ENCODE assay signal across 8 cellular contexts in the genomic region with DNA sequence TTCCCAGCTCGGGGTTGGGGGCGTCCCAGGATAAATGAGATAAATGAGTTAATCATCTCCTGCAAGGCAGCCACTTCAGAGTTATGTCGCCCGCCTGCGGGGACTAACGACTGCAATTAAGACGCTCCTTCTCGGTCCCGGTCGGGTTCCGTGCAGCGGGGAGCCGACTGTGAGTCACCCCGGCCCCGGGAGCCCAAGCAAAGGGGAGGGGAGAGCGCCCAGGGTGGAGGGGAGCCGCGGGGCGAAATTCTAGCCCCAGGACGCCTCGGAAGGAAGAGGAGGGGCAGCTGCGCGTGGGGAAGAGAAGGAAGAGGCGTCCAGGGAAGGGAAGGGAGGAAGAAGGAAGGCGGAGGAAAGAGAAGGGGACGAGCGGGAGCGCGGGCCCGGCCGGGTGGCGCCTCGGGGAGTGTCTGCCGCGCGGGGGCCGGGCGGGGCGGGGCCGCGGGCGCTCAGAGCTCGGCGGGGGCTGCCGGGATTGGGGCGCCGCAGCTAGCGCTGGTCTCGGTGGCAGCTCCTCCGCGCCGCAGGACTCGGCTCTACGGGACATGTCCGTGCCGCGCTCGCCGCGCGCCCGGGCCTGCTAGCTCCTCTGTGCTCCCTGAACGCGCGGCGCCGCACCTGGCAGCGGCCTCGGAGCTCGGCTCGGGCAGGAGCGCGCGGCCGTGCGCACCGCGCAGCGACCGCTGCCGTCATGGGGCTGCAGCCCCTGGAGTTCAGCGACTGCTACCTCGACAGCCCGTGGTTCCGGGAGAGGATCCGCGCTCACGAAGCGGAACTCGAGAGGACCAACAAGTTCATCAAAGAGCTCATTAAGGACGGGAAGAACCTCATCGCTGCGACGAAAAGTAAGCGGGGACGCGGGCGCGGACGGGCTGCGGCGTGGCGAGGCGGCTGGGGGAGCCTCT. TPM values are rescaled to one million over a fixed set of nuclear protein-coding genes. Genes with fewer than 3 reads are reported as not detected.
DNase-seq lines count a peak whose midpoint lies in the region; ATAC-seq and TF ChIP-seq lines count a peak whose summit lies in the region.

A gene with protein sequence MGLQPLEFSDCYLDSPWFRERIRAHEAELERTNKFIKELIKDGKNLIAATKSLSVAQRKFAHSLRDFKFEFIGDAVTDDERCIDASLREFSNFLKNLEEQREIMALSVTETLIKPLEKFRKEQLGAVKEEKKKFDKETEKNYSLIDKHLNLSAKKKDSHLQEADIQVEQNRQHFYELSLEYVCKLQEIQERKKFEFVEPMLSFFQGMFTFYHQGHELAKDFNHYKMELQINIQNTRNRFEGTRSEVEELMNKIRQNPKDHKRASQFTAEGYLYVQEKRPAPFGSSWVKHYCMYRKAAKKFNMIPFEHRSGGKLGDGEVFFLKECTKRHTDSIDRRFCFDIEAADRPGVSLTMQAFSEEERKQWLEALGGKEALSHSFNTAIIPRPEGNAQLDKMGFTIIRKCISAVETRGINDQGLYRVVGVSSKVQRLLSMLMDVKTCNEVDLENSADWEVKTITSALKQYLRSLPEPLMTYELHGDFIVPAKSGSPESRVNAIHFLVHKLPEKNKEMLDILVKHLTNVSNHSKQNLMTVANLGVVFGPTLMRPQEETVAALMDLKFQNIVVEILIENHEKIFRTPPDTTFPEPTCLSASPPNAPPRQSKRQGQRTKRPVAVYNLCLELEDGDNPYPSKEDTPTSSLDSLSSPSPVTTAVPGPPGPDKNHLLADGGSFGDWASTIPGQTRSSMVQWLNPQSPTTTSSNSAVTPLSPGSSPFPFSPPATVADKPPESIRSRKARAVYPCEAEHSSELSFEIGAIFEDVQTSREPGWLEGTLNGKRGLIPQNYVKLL (plus strand): TSS at position 478 of the 905 bp plus-strand sequence. CDS start 214 bp downstream, at position 692.

- no peaks in the 10 kb centered on the region for H3K9me3 Mint-ChIP-seq in activated T-helper 17 cell treated with anti-CD3 and anti-CD28 coated beads, Interleukin-2, amount 50 U/mL, for 72 hours

- H3K9ac ChIP-seq in fibroblast of lung (ENCODE audit: insufficient read depth, low read length): peak within 1 kb of the TSS; percentile 80
- peak within 1 kb of the TSS; percentile 48 for H3K9ac ChIP-seq in neural cell (ENCODE audit: low read length)

- ATAC-seq in GM18870 (IDR thresholded peaks at IDR 0.05; ENCODE audit: unreplicated experiment) (peak; percentile 31), HG03103 (IDR thresholded peaks at IDR 0.05; ENCODE audit: low read depth, unreplicated experiment) (peak; percentile 47)
- peak; percentile 81 for ATAC-seq in activated T-helper 17 cell treated with anti-CD3 and anti-CD28 coated beads, Interleukin-2, amount 50 U/mL, for 72 hours (replicated peaks)

- H3K9me2 ChIP-seq in neural cell (ENCODE audit: insufficient read depth, low read length): no peaks in the 10 kb centered on the region

- TF ChIP-seq EP300 in neural cell (conservative IDR thresholded peaks at IDR 0.05; ENCODE audit: poor library complexity, severe bottlenecking) (no peak), stomach (IDR thresholded peaks at IDR 0.05) (no peak)

- no peaks in the 10 kb centered on the region for H3K36me3 Mint-ChIP-seq in activated T-helper 17 cell treated with anti-CD3 and anti-CD28 coated beads, Interleukin-2, amount 50 U/mL, for 72 hours (ENCODE audit: low read depth)

- H3K4me1 Mint-ChIP-seq in activated T-helper 17 cell treated with anti-CD3 and anti-CD28 coated beads, Interleukin-2, amount 50 U/mL, for 72 hours: peaks cover 33% of the 10 kb centered on the region

- intact Hi-C loops in stomach (cut with DNase I; ENCODE audit: low total_unique reads): no loop called here

- peak within 1 kb of the TSS; percentile 92 for H3K4me3 ChIP-seq in AG09309 (ENCODE audit: control insufficient read depth, low read depth, low read length)
- peak within 1 kb of the TSS; percentile 76 to 97 (median 90) for H3K4me3 ChIP-seq in fibroblast of lung (replicated peaks in 1 of 4; ENCODE audit: control extremely low read depth in 1 of 4, insufficient read depth in 1 of 4, low read depth in 3 of 4, low read length in 4 of 4)
- H3K4me3 ChIP-seq in neural cell (ENCODE audit: low read length): peak within 1 kb of the TSS; percentile 91
- H3K4me3 ChIP-seq in stomach: peak within 1 kb of the TSS; percentile 71 to 91 (median 82)

- 0 to 1% (median 1%) methylated on average over 37 to 103 of the region's 104 CpGs for WGBS in stomach, 5 donors

- H3K27ac ChIP-seq in fibroblast of lung (ENCODE audit: insufficient read depth, low read length) (peak within 1 kb of the TSS; percentile 83), neural cell (ENCODE audit: low read length) (no peak within 1 kb of the TSS), stomach (peak within 1 kb of the TSS; percentile 92 to 96 (median 92))

- DNase-seq in AG09309 (ENCODE audit: low read depth) (no peak), fibroblast of lung (ENCODE audit: low read depth in 2 of 2) (peak; percentile 84 to 85), stomach (peak; percentile 73)

- peaks cover 1% of the 10 kb centered on the region for H3K36me3 ChIP-seq in fibroblast of lung (ENCODE audit: control insufficient read depth, insufficient read depth, low read length)
- H3K36me3 ChIP-seq in neural cell (ENCODE audit: insufficient read depth, low read length): no peaks in the 10 kb centered on the region
- H3K36me3 ChIP-seq in stomach: no peaks in the 10 kb centered on the region

- H3K9me3 ChIP-seq in fibroblast of lung (ENCODE audit: control insufficient read depth, insufficient read depth, low read depth, low read length) (no peaks in the 10 kb centered on the region), neural cell (ENCODE audit: low read length) (no peaks in the 10 kb centered on the region), stomach (no peaks in the 10 kb centered on the region)

- H3K4me2 ChIP-seq in fibroblast of lung (ENCODE audit: extremely low read depth, insufficient read depth, low read length) (peak within 1 kb of the TSS; percentile 96), neural cell (ENCODE audit: low read length) (peak within 1 kb of the TSS; percentile 80)

- no peaks in the 10 kb centered on the region for H3F3A ChIP-seq in neural cell (ENCODE audit: insufficient read depth, low read length, poor library complexity, severe bottlenecking)

- TF ChIP-seq CTCF in AG09309 (IDR thresholded peaks at IDR 0.05; ENCODE audit: control insufficient read depth, insufficient read depth, low read depth, low read length, missing control alignments) (no peak), fibroblast of lung (conservative IDR thresholded peaks at IDR 0.05 in 1 of 2, IDR thresholded peaks at IDR 0.05 in 1 of 2; ENCODE audit: low read depth in 1 of 2, low read length in 2 of 2) (no peak), neural cell (IDR thresholded peaks at IDR 0.05; ENCODE audit: poor library complexity, severe bottlenecking) (no peak), stomach (IDR thresholded peaks at IDR 0.05) (no peak)

- no peaks in the 10 kb centered on the region for H3K27me3 Mint-ChIP-seq in activated T-helper 17 cell treated with anti-CD3 and anti-CD28 coated beads, Interleukin-2, amount 50 U/mL, for 72 hours

- no peak for TF ChIP-seq RAD21 in neural cell (conservative IDR thresholded peaks at IDR 0.05)

- H3K79me2 ChIP-seq in fibroblast of lung (ENCODE audit: control insufficient read depth, insufficient read depth, low read length) (peaks cover 48% of the 10 kb centered on the region), neural cell (replicated peaks; ENCODE audit: insufficient read depth, low read length) (no peaks in the 10 kb centered on the region)

- H3K27me3 ChIP-seq in fibroblast of lung (ENCODE audit: control insufficient read depth, insufficient read depth, low read length) (no peaks in the 10 kb centered on the region), neural cell (ENCODE audit: insufficient read depth, low read depth, low read length) (peaks cover 88% of the 10 kb centered on the region), stomach (no peaks in the 10 kb centered on the region)

- H3K4me1 ChIP-seq in fibroblast of lung (ENCODE audit: control insufficient read depth, extremely low read depth, insufficient read depth, low read length): peaks cover 16% of the 10 kb centered on the region
- peaks cover 27 to 51% (median 41%) of the 10 kb centered on the region in 4 donors for H3K4me1 ChIP-seq in stomach

- TF ChIP-seq POLR2A in stomach (IDR thresholded peaks at IDR 0.05): no peak

- peak within 1 kb of the TSS; percentile 92 for H3K4me3 Mint-ChIP-seq in activated T-helper 17 cell treated with anti-CD3 and anti-CD28 coated beads, Interleukin-2, amount 50 U/mL, for 72 hours

- H4K20me1 ChIP-seq in fibroblast of lung (ENCODE audit: control insufficient read depth, extremely low read depth, insufficient read depth, low read length): no peaks in the 10 kb centered on the region
- H4K20me1 ChIP-seq in neural cell (ENCODE audit: insufficient read depth): no peaks in the 10 kb centered on the region

- peak within 1 kb of the TSS; percentile 88 for H3K27ac Mint-ChIP-seq in activated T-helper 17 cell treated with anti-CD3 and anti-CD28 coated beads, Interleukin-2, amount 50 U/mL, for 72 hours

- peak within 1 kb of the TSS; percentile 77 for H2AFZ ChIP-seq in fibroblast of lung (ENCODE audit: low read length)
- peak within 1 kb of the TSS; percentile 73 for H2AFZ ChIP-seq in neural cell (ENCODE audit: low read depth, low read length)

TF ChIP-seq in PFSK-1, 5 proteins besides CTCF, POLR2A, EP300 and RAD21 (continues in another document):
- TF ChIP-seq TAF1 (IDR thresholded peaks at IDR 0.05; ENCODE audit: borderline replicate concordance, insufficient read depth, low read length) (no peak), FOXP2 (optimal IDR thresholded peaks at IDR 0.05; ENCODE audit: borderline replicate concordance, extremely low read depth, extremely low read length, insufficient read depth) (no peak), POLR2AphosphoS5 (IDR thresholded peaks at IDR 0.05; ENCODE audit: low read depth, low read length) (peak; percentile 49)

TF ChIP-seq in neural cell, 6 proteins besides CTCF, POLR2A, EP300 and RAD21 (continues in another document):
- no peak for TF ChIP-seq SMC3 (conservative IDR thresholded peaks at IDR 0.05; ENCODE audit: poor library complexity)

RNA-seq across cellular contexts. Expression of the gene that starts here (rescaled TPM):
- 10.0 TPM for polyA plus RNA-seq in PFSK-1 (2012; ENCODE audit: insufficient read length, low read depth)
- total RNA-seq in activated T-helper 17 cell treated with anti-CD3 and anti-CD28 coated beads, Interleukin-2, amount 50 U/mL, for 72 hours: 10 to 100 TPM; 11.1 to 14.7 TPM
- total RNA-seq in fibroblast of lung: 29.5 and 35.8 TPM in 2 replicates
- 21.6 and 32.0 TPM in 2 replicates for polyA plus RNA-seq in fibroblast of lung
- 21.5 and 31.9 TPM in 2 replicates for polyA plus RNA-seq in fibroblast of lung (2012)
- 33.8 and 42.5 TPM in 2 replicates for polyA minus RNA-seq in fibroblast of lung (ENCODE audit: low replicate concordance)
- polyA plus RNA-seq in neural cell: 1.1 and 1.2 TPM in 2 replicates
- 1.9 and 2.4 TPM in 2 replicates for polyA minus RNA-seq in neural cell
- 100 to 1,000 TPM in 1 of 5 donors, 10 to 100 TPM in 4; 36.1 to 117 (median 51.9) TPM for total RNA-seq in stomach
- polyA plus RNA-seq in stomach: 10 to 100 TPM; 18.1 to 27.2 (median 22.0) TPM

Comparison
In these comparisons a context has a peak if more than half of its experiments do, and no peak if none do; other contexts are left out.
1. ATAC-seq: peak in every context shown above with its lines; median percentile 81 in activated T-helper 17 cell treated with anti-CD3 and anti-CD28 coated beads, Interleukin-2, amount 50 U/mL, for 72 hours; 47 in HG03103; 31 in GM18870.